ENCODE assay signal across 1 cellular context in genomic region chr1:38783659-38784229, GRCh38.
A peak's percentile ranks its signal among the peaks of the same experiment; 100 is the strongest.
TF ChIP-seq lines count a peak whose summit lies in the region.

No MANE protein-coding gene starts in this region.

TF ChIP-seq in HEK293, 187 proteins besides CTCF, POLR2A, EP300 and RAD21 (continued from another document and continues in another):
- TF ChIP-seq ZNF623 (tag by site-specific recombination; IDR thresholded peaks at IDR 0.05): no peak
- no peak for TF ChIP-seq ZNF777 (tag by site-specific recombination; IDR thresholded peaks at IDR 0.05; ENCODE audit: borderline replicate concordance)
- TF ChIP-seq ZBTB48 (tag by site-specific recombination; IDR thresholded peaks at IDR 0.05): 0 out of 2 replicates have a peak, but pooled peaks have one; percentile 64
- TF ChIP-seq ZNF785 (tag by site-specific recombination; IDR thresholded peaks at IDR 0.05): no peak
- no peak for TF ChIP-seq ZNF555 (tag by site-specific recombination; conservative IDR thresholded peaks at IDR 0.05)
- no peak for TF ChIP-seq SP3 (tag by site-specific recombination; IDR thresholded peaks at IDR 0.05)
- TF ChIP-seq ZNF514 (tag by site-specific recombination; IDR thresholded peaks at IDR 0.05): no peak
- TF ChIP-seq ZNF24 (tag by site-specific recombination; IDR thresholded peaks at IDR 0.05): peak; percentile 66; the same call in 1 of the 2 replicates
- TF ChIP-seq, protein P1, sequence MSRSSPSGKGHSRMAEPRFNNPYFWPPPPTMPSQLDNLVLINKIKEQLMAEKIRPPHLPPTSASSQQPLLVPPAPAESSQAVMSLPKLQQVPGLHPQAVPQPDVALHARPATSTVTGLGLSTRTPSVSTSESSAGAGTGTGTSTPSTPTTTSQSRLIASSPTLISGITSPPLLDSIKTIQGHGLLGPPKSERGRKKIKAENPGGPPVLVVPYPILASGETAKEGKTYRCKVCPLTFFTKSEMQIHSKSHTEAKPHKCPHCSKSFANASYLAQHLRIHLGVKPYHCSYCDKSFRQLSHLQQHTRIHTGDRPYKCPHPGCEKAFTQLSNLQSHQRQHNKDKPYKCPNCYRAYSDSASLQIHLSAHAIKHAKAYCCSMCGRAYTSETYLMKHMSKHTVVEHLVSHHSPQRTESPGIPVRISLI (tag by site-specific recombination; IDR thresholded peaks at IDR 0.05): no peak
- no peak for TF ChIP-seq ZNF768 (tag by site-specific recombination; IDR thresholded peaks at IDR 0.05)
- 0 out of 2 replicates have a peak, but pooled peaks have one; percentile 22 for TF ChIP-seq ZBTB11 (tag by site-specific recombination; conservative IDR thresholded peaks at IDR 0.05; ENCODE audit: low read depth)
- TF ChIP-seq ZBTB7A (tag by site-specific recombination; IDR thresholded peaks at IDR 0.05; ENCODE audit: low read depth): no peak
- peak; percentile 92 for TF ChIP-seq ZNF600 (tag by site-specific recombination; IDR thresholded peaks at IDR 0.05)
- TF ChIP-seq ZNF423 (tag by site-specific recombination; IDR thresholded peaks at IDR 0.05): no peak
- TF ChIP-seq ZNF658 (tag by site-specific recombination; IDR thresholded peaks at IDR 0.05): no peak
- TF ChIP-seq, protein P2, sequence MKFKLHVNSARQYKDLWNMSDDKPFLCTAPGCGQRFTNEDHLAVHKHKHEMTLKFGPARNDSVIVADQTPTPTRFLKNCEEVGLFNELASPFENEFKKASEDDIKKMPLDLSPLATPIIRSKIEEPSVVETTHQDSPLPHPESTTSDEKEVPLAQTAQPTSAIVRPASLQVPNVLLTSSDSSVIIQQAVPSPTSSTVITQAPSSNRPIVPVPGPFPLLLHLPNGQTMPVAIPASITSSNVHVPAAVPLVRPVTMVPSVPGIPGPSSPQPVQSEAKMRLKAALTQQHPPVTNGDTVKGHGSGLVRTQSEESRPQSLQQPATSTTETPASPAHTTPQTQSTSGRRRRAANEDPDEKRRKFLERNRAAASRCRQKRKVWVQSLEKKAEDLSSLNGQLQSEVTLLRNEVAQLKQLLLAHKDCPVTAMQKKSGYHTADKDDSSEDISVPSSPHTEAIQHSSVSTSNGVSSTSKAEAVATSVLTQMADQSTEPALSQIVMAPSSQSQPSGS (tag by site-specific recombination; IDR thresholded peaks at IDR 0.05; ENCODE audit: low read depth): no peak
- TF ChIP-seq ZNF548 (tag by site-specific recombination; IDR thresholded peaks at IDR 0.05): no peak
- no peak for TF ChIP-seq ZBTB10 (tag by site-specific recombination; IDR thresholded peaks at IDR 0.05)
- TF ChIP-seq MZF1 (tag by site-specific recombination; IDR thresholded peaks at IDR 0.05; ENCODE audit: borderline replicate concordance): no peak
- 0 out of 2 replicates have a peak, but pooled peaks have one; percentile 16 for TF ChIP-seq ZBTB8A (tag by site-specific recombination; IDR thresholded peaks at IDR 0.05)
- TF ChIP-seq ZNF19 (tag by site-specific recombination; IDR thresholded peaks at IDR 0.05; ENCODE audit: low read depth): no peak
- no peak for TF ChIP-seq ZNF529 (tag by site-specific recombination; IDR thresholded peaks at IDR 0.05; ENCODE audit: insufficient replicate concordance)
- TF ChIP-seq ZNF37A (tag by site-specific recombination; IDR thresholded peaks at IDR 0.05): no peak
- no peak; the same call in 1 of the 2 replicates for TF ChIP-seq PRDM6 (tag by site-specific recombination; IDR thresholded peaks at IDR 0.05)
- TF ChIP-seq, protein P3, sequence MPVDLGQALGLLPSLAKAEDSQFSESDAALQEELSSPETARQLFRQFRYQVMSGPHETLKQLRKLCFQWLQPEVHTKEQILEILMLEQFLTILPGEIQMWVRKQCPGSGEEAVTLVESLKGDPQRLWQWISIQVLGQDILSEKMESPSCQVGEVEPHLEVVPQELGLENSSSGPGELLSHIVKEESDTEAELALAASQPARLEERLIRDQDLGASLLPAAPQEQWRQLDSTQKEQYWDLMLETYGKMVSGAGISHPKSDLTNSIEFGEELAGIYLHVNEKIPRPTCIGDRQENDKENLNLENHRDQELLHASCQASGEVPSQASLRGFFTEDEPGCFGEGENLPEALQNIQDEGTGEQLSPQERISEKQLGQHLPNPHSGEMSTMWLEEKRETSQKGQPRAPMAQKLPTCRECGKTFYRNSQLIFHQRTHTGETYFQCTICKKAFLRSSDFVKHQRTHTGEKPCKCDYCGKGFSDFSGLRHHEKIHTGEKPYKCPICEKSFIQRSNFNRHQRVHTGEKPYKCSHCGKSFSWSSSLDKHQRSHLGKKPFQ (tag by site-specific recombination; IDR thresholded peaks at IDR 0.05): peak; percentile 75; the same call in 1 of the 2 replicates
- no peak for TF ChIP-seq ZNF645 (tag by site-specific recombination; IDR thresholded peaks at IDR 0.05)
- no peak for TF ChIP-seq ZNF211 (tag by site-specific recombination; IDR thresholded peaks at IDR 0.05; ENCODE audit: low read depth)
- TF ChIP-seq SCRT1 (tag by site-specific recombination; IDR thresholded peaks at IDR 0.05; ENCODE audit: borderline replicate concordance): no peak
- TF ChIP-seq HOXD13 (CRISPR knock-in tag; IDR thresholded peaks at IDR 0.05; ENCODE audit: borderline replicate concordance): no peak
- no peak for TF ChIP-seq BCL11B (tag by site-specific recombination; IDR thresholded peaks at IDR 0.05; ENCODE audit: low read depth)
- no peak for TF ChIP-seq ZSCAN16 (tag by site-specific recombination; IDR thresholded peaks at IDR 0.05)
- no peak for TF ChIP-seq ZNF510 (tag by site-specific recombination; IDR thresholded peaks at IDR 0.05; ENCODE audit: insufficient replicate concordance)
- TF ChIP-seq, protein P4, sequence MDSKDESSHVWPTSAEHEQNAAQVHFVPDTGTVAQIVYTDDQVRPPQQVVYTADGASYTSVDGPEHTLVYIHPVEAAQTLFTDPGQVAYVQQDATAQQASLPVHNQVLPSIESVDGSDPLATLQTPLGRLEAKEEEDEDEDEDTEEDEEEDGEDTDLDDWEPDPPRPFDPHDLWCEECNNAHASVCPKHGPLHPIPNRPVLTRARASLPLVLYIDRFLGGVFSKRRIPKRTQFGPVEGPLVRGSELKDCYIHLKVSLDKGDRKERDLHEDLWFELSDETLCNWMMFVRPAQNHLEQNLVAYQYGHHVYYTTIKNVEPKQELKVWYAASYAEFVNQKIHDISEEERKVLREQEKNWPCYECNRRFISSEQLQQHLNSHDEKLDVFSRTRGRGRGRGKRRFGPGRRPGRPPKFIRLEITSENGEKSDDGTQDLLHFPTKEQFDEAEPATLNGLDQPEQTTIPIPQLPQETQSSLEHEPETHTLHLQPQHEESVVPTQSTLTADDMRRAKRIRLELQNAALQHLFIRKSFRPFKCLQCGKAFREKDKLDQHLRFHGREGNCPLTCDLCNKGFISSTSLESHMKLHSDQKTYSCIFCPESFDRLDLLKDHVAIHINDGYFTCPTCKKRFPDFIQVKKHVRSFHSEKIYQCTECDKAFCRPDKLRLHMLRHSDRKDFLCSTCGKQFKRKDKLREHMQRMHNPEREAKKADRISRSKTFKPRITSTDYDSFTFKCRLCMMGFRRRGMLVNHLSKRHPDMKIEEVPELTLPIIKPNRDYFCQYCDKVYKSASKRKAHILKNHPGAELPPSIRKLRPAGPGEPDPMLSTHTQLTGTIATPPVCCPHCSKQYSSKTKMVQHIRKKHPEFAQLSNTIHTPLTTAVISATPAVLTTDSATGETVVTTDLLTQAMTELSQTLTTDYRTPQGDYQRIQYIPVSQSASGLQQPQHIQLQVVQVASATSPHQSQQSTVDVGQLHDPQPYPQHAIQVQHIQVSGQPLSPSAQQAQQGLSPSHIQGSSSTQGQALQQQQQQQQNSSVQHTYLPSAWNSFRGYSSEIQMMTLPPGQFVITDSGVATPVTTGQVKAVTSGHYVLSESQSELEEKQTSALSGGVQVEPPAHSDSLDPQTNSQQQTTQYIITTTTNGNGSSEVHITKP (tag by site-specific recombination; IDR thresholded peaks at IDR 0.05): peak; percentile 63
- TF ChIP-seq ZNF707 (tag by site-specific recombination; IDR thresholded peaks at IDR 0.05): no peak
- TF ChIP-seq FEZF1 (tag by site-specific recombination; IDR thresholded peaks at IDR 0.05): peak; percentile 56
- no peak for TF ChIP-seq SETDB1 (IDR thresholded peaks at IDR 0.05; ENCODE audit: insufficient read length, low read length)
- no peak for TF ChIP-seq ZNF830 (tag by site-specific recombination; IDR thresholded peaks at IDR 0.05; ENCODE audit: low read depth)
- TF ChIP-seq, protein P5, sequence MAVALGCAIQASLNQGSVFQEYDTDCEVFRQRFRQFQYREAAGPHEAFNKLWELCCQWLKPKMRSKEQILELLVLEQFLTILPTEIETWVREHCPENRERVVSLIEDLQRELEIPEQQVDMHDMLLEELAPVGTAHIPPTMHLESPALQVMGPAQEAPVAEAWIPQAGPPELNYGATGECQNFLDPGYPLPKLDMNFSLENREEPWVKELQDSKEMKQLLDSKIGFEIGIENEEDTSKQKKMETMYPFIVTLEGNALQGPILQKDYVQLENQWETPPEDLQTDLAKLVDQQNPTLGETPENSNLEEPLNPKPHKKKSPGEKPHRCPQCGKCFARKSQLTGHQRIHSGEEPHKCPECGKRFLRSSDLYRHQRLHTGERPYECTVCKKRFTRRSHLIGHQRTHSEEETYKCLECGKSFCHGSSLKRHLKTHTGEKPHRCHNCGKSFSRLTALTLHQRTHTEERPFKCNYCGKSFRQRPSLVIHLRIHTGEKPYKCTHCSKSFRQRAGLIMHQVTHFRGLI (tag by site-specific recombination; IDR thresholded peaks at IDR 0.05): no peak
- no peak for TF ChIP-seq ZNF704 (tag by site-specific recombination; IDR thresholded peaks at IDR 0.05)
- TF ChIP-seq ZNF48 (tag by site-specific recombination; IDR thresholded peaks at IDR 0.05): no peak
- no peak for TF ChIP-seq ZNF585B (tag by site-specific recombination; IDR thresholded peaks at IDR 0.05)
- TF ChIP-seq ZIC2 (tag by site-specific recombination; IDR thresholded peaks at IDR 0.05): peak; percentile 92
- TF ChIP-seq ZNF132 (tag by site-specific recombination; IDR thresholded peaks at IDR 0.05; ENCODE audit: borderline replicate concordance): no peak
- TF ChIP-seq ZNF837 (tag by site-specific recombination; IDR thresholded peaks at IDR 0.05): no peak
